ENCODE assay signal across 1 cellular context in the genomic region with DNA sequence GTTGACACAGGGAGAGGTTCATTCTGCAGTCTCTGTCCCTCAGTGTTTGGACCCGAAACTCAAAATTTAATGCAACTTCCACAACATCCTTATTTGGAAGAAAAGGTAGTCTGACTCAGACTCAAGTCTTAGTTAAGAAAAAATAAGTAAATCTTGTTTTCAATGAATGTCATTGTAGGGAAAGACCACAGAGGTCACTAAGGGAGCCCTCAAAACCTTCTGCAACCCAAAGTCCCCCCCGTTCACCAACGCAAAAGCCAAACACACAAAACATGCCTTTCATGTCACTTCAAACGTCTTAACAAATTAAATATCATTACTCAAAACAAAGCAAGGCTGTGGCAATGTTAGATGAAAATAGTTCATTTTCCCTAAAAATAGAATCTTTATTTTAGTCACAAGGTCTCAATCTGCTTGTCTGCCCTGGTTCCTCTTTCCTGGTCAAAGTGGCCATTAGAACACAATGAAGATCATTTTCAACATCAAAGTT.
TF ChIP-seq lines count a peak whose summit lies in the region.

No MANE protein-coding gene starts in this region.

TF ChIP-seq in GM23338, 12 proteins besides CTCF, POLR2A, EP300 and RAD21 (continued from another document):
- TF ChIP-seq, protein P1, sequence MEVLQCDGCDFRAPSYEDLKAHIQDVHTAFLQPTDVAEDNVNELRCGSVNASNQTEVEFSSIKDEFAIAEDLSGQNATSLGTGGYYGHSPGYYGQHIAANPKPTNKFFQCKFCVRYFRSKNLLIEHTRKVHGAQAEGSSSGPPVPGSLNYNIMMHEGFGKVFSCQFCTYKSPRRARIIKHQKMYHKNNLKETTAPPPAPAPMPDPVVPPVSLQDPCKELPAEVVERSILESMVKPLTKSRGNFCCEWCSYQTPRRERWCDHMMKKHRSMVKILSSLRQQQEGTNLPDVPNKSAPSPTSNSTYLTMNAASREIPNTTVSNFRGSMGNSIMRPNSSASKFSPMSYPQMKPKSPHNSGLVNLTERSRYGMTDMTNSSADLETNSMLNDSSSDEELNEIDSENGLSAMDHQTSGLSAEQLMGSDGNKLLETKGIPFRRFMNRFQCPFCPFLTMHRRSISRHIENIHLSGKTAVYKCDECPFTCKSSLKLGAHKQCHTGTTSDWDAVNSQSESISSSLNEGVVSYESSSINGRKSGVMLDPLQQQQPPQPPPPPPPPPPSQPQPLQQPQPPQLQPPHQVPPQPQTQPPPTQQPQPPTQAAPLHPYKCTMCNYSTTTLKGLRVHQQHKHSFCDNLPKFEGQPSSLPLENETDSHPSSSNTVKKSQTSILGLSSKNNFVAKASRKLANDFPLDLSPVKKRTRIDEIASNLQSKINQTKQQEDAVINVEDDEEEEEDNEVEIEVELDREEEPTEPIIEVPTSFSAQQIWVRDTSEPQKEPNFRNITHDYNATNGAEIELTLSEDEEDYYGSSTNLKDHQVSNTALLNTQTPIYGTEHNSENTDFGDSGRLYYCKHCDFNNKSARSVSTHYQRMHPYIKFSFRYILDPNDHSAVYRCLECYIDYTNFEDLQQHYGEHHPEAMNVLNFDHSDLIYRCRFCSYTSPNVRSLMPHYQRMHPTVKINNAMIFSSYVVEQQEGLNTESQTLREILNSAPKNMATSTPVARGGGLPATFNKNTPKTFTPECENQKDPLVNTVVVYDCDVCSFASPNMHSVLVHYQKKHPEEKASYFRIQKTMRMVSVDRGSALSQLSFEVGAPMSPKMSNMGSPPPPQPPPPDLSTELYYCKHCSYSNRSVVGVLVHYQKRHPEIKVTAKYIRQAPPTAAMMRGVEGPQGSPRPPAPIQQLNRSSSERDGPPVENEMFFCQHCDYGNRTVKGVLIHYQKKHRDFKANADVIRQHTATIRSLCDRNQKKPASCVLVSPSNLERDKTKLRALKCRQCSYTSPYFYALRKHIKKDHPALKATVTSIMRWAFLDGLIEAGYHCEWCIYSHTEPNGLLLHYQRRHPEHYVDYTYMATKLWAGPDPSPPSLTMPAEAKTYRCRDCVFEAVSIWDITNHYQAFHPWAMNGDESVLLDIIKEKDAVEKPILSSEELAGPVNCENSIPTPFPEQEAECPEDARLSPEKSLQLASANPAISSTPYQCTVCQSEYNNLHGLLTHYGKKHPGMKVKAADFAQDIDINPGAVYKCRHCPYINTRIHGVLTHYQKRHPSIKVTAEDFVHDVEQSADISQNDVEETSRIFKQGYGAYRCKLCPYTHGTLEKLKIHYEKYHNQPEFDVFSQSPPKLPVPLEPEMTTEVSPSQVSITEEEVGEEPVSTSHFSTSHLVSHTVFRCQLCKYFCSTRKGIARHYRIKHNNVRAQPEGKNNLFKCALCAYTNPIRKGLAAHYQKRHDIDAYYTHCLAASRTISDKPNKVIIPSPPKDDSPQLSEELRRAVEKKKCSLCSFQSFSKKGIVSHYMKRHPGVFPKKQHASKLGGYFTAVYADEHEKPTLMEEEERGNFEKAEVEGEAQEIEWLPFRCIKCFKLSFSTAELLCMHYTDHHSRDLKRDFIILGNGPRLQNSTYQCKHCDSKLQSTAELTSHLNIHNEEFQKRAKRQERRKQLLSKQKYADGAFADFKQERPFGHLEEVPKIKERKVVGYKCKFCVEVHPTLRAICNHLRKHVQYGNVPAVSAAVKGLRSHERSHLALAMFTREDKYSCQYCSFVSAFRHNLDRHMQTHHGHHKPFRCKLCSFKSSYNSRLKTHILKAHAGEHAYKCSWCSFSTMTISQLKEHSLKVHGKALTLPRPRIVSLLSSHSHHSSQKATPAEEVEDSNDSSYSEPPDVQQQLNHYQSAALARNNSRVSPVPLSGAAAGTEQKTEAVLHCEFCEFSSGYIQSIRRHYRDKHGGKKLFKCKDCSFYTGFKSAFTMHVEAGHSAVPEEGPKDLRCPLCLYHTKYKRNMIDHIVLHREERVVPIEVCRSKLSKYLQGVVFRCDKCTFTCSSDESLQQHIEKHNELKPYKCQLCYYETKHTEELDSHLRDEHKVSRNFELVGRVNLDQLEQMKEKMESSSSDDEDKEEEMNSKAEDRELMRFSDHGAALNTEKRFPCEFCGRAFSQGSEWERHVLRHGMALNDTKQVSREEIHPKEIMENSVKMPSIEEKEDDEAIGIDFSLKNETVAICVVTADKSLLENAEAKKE (CRISPR knock-in tag; IDR thresholded peaks at IDR 0.05), result no peak
TF ChIP-seq in GM23338: peak in this region for 0.
